Comparison of ENCODE assay signal across 1 cellular context in the genomic region with DNA sequence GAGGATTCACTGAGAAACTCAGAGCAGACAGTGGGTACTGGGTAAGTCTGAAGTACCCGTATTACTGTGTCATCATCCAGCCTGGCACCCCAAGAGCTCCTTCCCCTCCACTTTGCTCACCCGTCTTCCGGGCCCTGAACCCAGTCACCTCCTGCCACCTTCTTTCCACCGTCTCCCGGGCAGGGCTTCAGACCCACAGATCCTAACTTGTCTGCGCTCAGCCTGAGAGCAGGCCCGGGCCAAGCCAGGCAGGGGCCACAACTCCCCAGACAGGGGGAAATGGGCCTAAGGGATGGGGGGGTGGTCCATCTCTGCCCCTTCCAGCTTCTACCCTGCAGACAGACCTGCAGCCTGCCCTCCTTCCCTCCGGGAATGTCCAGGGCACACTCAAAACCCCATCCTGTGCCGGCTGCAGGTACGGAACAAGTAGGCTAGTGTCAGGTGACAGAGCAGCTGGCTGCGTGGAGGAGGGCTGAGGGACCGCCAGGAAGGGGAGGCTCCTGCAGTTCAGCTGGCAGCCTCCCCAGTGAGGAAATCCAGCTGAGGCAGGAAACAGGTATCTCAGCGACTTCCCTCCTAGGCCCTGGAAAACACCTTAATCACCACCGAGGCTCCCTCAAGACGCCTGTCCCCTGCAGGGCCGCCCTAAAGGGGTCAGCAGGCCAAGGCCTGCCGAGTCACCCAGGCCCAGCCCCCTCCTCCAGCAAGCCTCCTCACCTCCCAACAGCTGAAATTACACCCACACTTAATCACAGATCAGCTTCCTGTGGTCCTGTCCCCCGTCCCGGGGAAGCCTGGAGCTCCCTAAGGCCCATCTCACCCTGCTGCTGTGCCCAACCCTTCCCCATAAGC.
TF ChIP-seq lines count a peak whose summit lies in the region.

No MANE protein-coding gene starts in this region.

TF ChIP-seq in GM12878, 131 proteins besides CTCF, POLR2A, EP300 and RAD21:
- no peak for TF ChIP-seq BMI1 (IDR thresholded peaks at IDR 0.05; ENCODE audit: borderline replicate concordance)
- TF ChIP-seq, protein P1, sequence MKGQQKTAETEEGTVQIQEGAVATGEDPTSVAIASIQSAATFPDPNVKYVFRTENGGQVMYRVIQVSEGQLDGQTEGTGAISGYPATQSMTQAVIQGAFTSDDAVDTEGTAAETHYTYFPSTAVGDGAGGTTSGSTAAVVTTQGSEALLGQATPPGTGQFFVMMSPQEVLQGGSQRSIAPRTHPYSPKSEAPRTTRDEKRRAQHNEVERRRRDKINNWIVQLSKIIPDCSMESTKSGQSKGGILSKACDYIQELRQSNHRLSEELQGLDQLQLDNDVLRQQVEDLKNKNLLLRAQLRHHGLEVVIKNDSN (IDR thresholded peaks at IDR 0.05; ENCODE audit: borderline replicate concordance, extremely low read length, insufficient read depth, low read depth, low read length), result peak; percentile 24
- no peak for TF ChIP-seq CBX3 (IDR thresholded peaks at IDR 0.05; ENCODE audit: borderline replicate concordance, low read depth)
- TF ChIP-seq IKZF1 (conservative IDR thresholded peaks at IDR 0.05), result peak; percentile 28
- TF ChIP-seq IKZF2 (IDR thresholded peaks at IDR 0.05), result peak in 1 of 2 experiments; percentile 11; a peak in 1 of 4 replicates
- peak; percentile 19; the same call in 1 of the 2 replicates for TF ChIP-seq MLLT1 (IDR thresholded peaks at IDR 0.05)
TF ChIP-seq in GM12878: peak in this region for 4.
